ENCODE assay signal across 1 cellular context in the genomic region with DNA sequence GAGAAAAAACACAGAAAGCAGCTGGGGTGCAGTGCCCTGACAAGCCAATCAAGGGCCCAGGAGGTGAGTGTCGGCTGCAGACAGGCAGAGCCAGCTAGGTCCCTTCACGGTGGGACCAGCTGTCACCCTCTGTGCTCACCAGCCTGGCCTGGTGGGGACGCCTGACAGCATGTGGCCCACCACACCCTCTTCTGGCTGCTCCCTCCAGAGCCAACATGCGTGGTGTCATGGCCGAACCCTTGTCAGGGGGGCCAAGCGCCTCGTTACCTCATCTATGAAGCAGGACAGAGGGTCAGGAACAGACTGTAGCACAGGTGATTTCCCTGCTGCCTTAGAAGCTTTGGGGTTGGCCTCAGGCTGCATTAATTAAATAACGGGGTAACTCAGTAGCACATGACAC.
TF ChIP-seq lines count a peak whose summit lies in the region.

No MANE protein-coding gene starts in this region.

TF ChIP-seq in GM12878, 131 proteins besides CTCF, POLR2A, EP300 and RAD21:
- TF ChIP-seq TCF3 (IDR thresholded peaks at IDR 0.05; ENCODE audit: borderline replicate concordance, insufficient read depth, low read depth, low read length) = 0 out of 2 replicates have a peak, but pooled peaks have one; percentile 24
- TF ChIP-seq SMC3 (IDR thresholded peaks at IDR 0.05; ENCODE audit: borderline replicate concordance, low read length) = no peak
- peak; percentile 70 for TF ChIP-seq ZNF687 (IDR thresholded peaks at IDR 0.05)
- 0 out of 2 replicates have a peak, but pooled peaks have one; percentile 22 for TF ChIP-seq YY1 (IDR thresholded peaks at IDR 0.05; ENCODE audit: low read depth, low read length)
- TF ChIP-seq MYC (IDR thresholded peaks at IDR 0.05; ENCODE audit: insufficient read depth, insufficient read length, insufficient replicate concordance, low read length, severe bottlenecking) = no peak
- no peak for TF ChIP-seq CBX5 (IDR thresholded peaks at IDR 0.05; ENCODE audit: low read depth)
